In genomic region chr12:5945071-5946008, GRCh38 we compare ENCODE assay signal across 9 cellular contexts. TPM values are rescaled to one million over a fixed set of nuclear protein-coding genes. Genes with fewer than 3 reads are reported as not detected.
DNase-seq lines count a peak whose midpoint lies in the region; ATAC-seq and TF ChIP-seq lines count a peak whose summit lies in the region.
"Had no signal": no experiment of that assay in that cellular context is flagged by ENCODE, and none has a peak within 500 bp of the region (broad histone marks: within the 10 kb centered on the region; RNA-seq: fewer than 3 reads in every experiment).

TSS of gene ANO2 (minus strand) at chr12:5945259. CDS start at chr12:5945217, 42 bp downstream.

- no peaks in the 10 kb centered on the region for H3K9me3 Mint-ChIP-seq in effector memory CD8-positive, alpha-beta T cell

- no peak for ATAC-seq in effector memory CD8-positive, alpha-beta T cell (replicated peaks)
- no peak for ATAC-seq in GM18909 (IDR thresholded peaks at IDR 0.05; ENCODE audit: poor library complexity, unreplicated experiment)
- ATAC-seq: Panc1 had no signal

- TF ChIP-seq POLR2A in esophagus squamous epithelium (IDR thresholded peaks at IDR 0.05): no peak

- no peak within 1 kb of the TSS for H2AFZ ChIP-seq in neural cell (ENCODE audit: low read depth, low read length)

- peaks cover 79 to 94% of the 10 kb centered on the region in 2 donors for H3K27me3 Mint-ChIP-seq in effector memory CD8-positive, alpha-beta T cell

- peaks cover 0 to 5% of the 10 kb centered on the region in 2 donors for H3K4me1 Mint-ChIP-seq in effector memory CD8-positive, alpha-beta T cell (ENCODE audit: low read depth in 2 of 2)

- no peak within 1 kb of the TSS for H3K27ac Mint-ChIP-seq in effector memory CD8-positive, alpha-beta T cell

- H3K9ac ChIP-seq in neural cell (ENCODE audit: low read length): peak within 1 kb of the TSS; percentile 57

- H3K79me2 ChIP-seq in neural cell (replicated peaks; ENCODE audit: insufficient read depth, low read length): no peaks in the 10 kb centered on the region

- TF ChIP-seq CTCF in BE2C (IDR thresholded peaks at IDR 0.05; ENCODE audit: low read depth, low read length): no peak
- TF ChIP-seq CTCF in esophagus squamous epithelium (IDR thresholded peaks at IDR 0.05): no peak
- no peak for TF ChIP-seq CTCF in neural cell (IDR thresholded peaks at IDR 0.05; ENCODE audit: poor library complexity, severe bottlenecking)

- peak; percentile 35 for TF ChIP-seq EP300 in neural cell (conservative IDR thresholded peaks at IDR 0.05; ENCODE audit: poor library complexity, severe bottlenecking)

- no peaks in the 10 kb centered on the region for H3K4me1 ChIP-seq in BE2C
- peaks cover 6 to 17% (median 9%) of the 10 kb centered on the region in 3 donors for H3K4me1 ChIP-seq in esophagus squamous epithelium

- H3K27me3 ChIP-seq in BE2C (peaks cover 67% of the 10 kb centered on the region), esophagus squamous epithelium (peaks cover 0 to 73% (median 3%) of the 10 kb centered on the region in 4 donors), neural cell (ENCODE audit: insufficient read depth, low read depth, low read length) (peaks cover 15% of the 10 kb centered on the region)

- H4K20me1 ChIP-seq in neural cell (ENCODE audit: insufficient read depth): no peaks in the 10 kb centered on the region

- peak; percentile 23 for TF ChIP-seq RAD21 in neural cell (conservative IDR thresholded peaks at IDR 0.05)

- peak; percentile 54 for DNase-seq in BE2C
- peak; percentile 6 for DNase-seq in NCI-H460 (ENCODE audit: extremely low read depth, low read depth)
- DNase-seq in esophagus squamous epithelium (lab: John Stamatoyannopoulos, UW): no peak
- DNase-seq in effector memory CD8-positive, alpha-beta T cell: no peak
- DNase-seq in Ammon's horn (ENCODE audit: low spot score): no peak
- DNase-seq in activated gamma-delta T cell (lab: John Stamatoyannopoulos, UW): no peak

- no peak within 1 kb of the TSS for H3K4me3 Mint-ChIP-seq in effector memory CD8-positive, alpha-beta T cell

- H3K4me3 ChIP-seq in BE2C (ENCODE audit: low read depth, low read length) (peak within 1 kb of the TSS; percentile 20; the same call in 1 of the 2 replicates), esophagus squamous epithelium (peak within 1 kb of the TSS; percentile 11 to 62 (median 30)), neural cell (ENCODE audit: low read length) (peak within 1 kb of the TSS; percentile 71)

- intact Hi-C loops in esophagus squamous epithelium (cut with DNase I): no loop called here

- no peaks in the 10 kb centered on the region for H3F3A ChIP-seq in neural cell (ENCODE audit: insufficient read depth, low read length, poor library complexity, severe bottlenecking)

- H3K9me3 ChIP-seq in BE2C (no peaks in the 10 kb centered on the region), esophagus squamous epithelium (no peaks in the 10 kb centered on the region), neural cell (ENCODE audit: low read length) (no peaks in the 10 kb centered on the region)

- H3K36me3 Mint-ChIP-seq in effector memory CD8-positive, alpha-beta T cell (ENCODE audit: insufficient read depth): no peaks in the 10 kb centered on the region

- H3K27ac ChIP-seq in esophagus squamous epithelium (no peak within 1 kb of the TSS), neural cell (ENCODE audit: low read length) (no peak within 1 kb of the TSS)

- 6 to 43% methylated on average over 16 to 22 of the region's 66 CpGs for WGBS in esophagus squamous epithelium, 2 donors

- H3K36me3 ChIP-seq in BE2C: no peaks in the 10 kb centered on the region
- H3K36me3 ChIP-seq in esophagus squamous epithelium: peaks cover 0 to 25% (median 0%) of the 10 kb centered on the region in 3 donors
- no peaks in the 10 kb centered on the region for H3K36me3 ChIP-seq in neural cell (ENCODE audit: insufficient read depth, low read length)

- peak within 1 kb of the TSS; percentile 22 for H3K4me2 ChIP-seq in neural cell (ENCODE audit: low read length)

- H3K9me2 ChIP-seq in neural cell (ENCODE audit: insufficient read depth, low read length): no peaks in the 10 kb centered on the region

TF ChIP-seq in neural cell, 6 proteins besides CTCF, POLR2A, EP300 and RAD21:
- TF ChIP-seq TAF1 (IDR thresholded peaks at IDR 0.05; ENCODE audit: low read depth): peak; percentile 60
- no peak for TF ChIP-seq SMC3 (conservative IDR thresholded peaks at IDR 0.05; ENCODE audit: poor library complexity)
- TF ChIP-seq MXI1 (conservative IDR thresholded peaks at IDR 0.05; ENCODE audit: poor library complexity, severe bottlenecking): no peak
- no peak for TF ChIP-seq EZH2 (IDR thresholded peaks at IDR 0.05; ENCODE audit: borderline replicate concordance, insufficient read depth, low read length, poor library complexity, severe bottlenecking)
- no peak for TF ChIP-seq POLR2AphosphoS5 (IDR thresholded peaks at IDR 0.05)
- peak; percentile 28 for TF ChIP-seq REST (IDR thresholded peaks at IDR 0.05; ENCODE audit: borderline replicate concordance)

RNA-seq across cellular contexts. Expression of gene ANO2, which starts in this region (rescaled TPM):
- polyA plus RNA-seq in BE2C (2012; ENCODE audit: insufficient read depth, insufficient read length, low read depth): not detected
- total RNA-seq in NCI-H460 (2014; rRNA removed; shearing (Covaris generic)): not detected in 2 replicates
- polyA plus RNA-seq in NCI-H460 (2014; cell fraction: nucleus; rRNA removed): not detected in 2 replicates
- 10 to 100 TPM in 1 of 4 donors, 1 to 10 TPM in 2, under 1 TPM in 1; 0.49 to 11.8 (median 3.1) TPM for total RNA-seq in esophagus squamous epithelium
- polyA plus RNA-seq in neural cell: 1.6 and 1.8 TPM in 2 replicates
- polyA minus RNA-seq in neural cell: 2.5 and 3.7 TPM in 2 replicates

Comparison
In these comparisons a context has a peak if more than half of its experiments do, and no peak if none do; other contexts are left out.
1. Peak in DNase-seq in NCI-H460; RNA of the gene not detected or under 1 TPM.
2. H3K4me3 ChIP-seq: peak in every context shown above with its lines; median percentile 71 in neural cell; 30 in esophagus squamous epithelium; 20 in BE2C.